24 cellular contexts compared by ENCODE assay signal in genomic region chr7:105047932-105048331, GRCh38.
"Had no signal": no experiment of that assay in that cellular context is flagged by ENCODE, and none has a peak within 500 bp of the region (broad histone marks: within the 10 kb centered on the region; RNA-seq: fewer than 3 reads in every experiment).

No MANE protein-coding gene starts in this region.

- H3K27ac Mint-ChIP-seq: activated naive CD4-positive, alpha-beta T cell treated with anti-CD3 and anti-CD28 coated beads, Interleukin-2, amount 10 ng/mL, durations not matched to agents 7 days and 5 days; neural progenitor cell had no signal

- H3K4me1 ChIP-seq: colonic mucosa, neural progenitor cell had no signal

- H3K4me1 Mint-ChIP-seq: neural progenitor cell had no signal

- H3K27me3 Mint-ChIP-seq: activated naive CD4-positive, alpha-beta T cell treated with anti-CD3 and anti-CD28 coated beads, Interleukin-2, amount 10 ng/mL, durations not matched to agents 7 days and 5 days; central memory CD8-positive, alpha-beta T cell; naive thymus-derived CD8-positive, alpha-beta T cell; stimulated activated naive CD8-positive, alpha-beta T cell treated with anti-CD3 and anti-CD28 coated beads, Interleukin-15, Interleukin-2, amounts not matched to agents 100 ng/mL and 50 ng/mL, for 24 hours had no signal

- ATAC-seq: activated T-cell treated with anti-CD3 and anti-CD28 coated beads, Interleukin-2, amount 50 U/mL, for 72 hours; gastroesophageal sphincter; left colon; naive thymus-derived CD8-positive, alpha-beta T cell had no signal

- H3K27me3 ChIP-seq: ascending aorta, brain microvascular endothelial cell, colonic mucosa, esophagus squamous epithelium, gastroesophageal sphincter, heart right ventricle, neural progenitor cell, tibial nerve had no signal

- H3K9me3 ChIP-seq: ascending aorta, colonic mucosa, esophagus squamous epithelium, gastroesophageal sphincter, heart right ventricle, tibial nerve had no signal

- H3K4me3 ChIP-seq: ascending aorta, colonic mucosa, esophagus squamous epithelium, gastroesophageal sphincter, heart right ventricle, lung, neural progenitor cell, tibial nerve had no signal

- H3K27ac ChIP-seq: brain microvascular endothelial cell, colonic mucosa, esophagus squamous epithelium, heart right ventricle, neural progenitor cell had no signal

- H3K4me3 Mint-ChIP-seq: activated naive CD4-positive, alpha-beta T cell treated with anti-CD3 and anti-CD28 coated beads, Interleukin-2, amount 10 ng/mL, durations not matched to agents 7 days and 5 days; activated T-cell treated with anti-CD3 and anti-CD28 coated beads, Interleukin-2, amount 50 U/mL, for 72 hours; central memory CD8-positive, alpha-beta T cell; naive thymus-derived CD8-positive, alpha-beta T cell; neural progenitor cell; stimulated activated naive CD8-positive, alpha-beta T cell treated with anti-CD3 and anti-CD28 coated beads, Interleukin-15, Interleukin-2, amounts not matched to agents 100 ng/mL and 50 ng/mL, for 24 hours had no signal

- H3K9me3 Mint-ChIP-seq: activated naive CD4-positive, alpha-beta T cell treated with anti-CD3 and anti-CD28 coated beads, Interleukin-2, amount 10 ng/mL, durations not matched to agents 7 days and 5 days; activated T-cell treated with anti-CD3 and anti-CD28 coated beads, Interleukin-2, amount 50 U/mL, for 72 hours; central memory CD8-positive, alpha-beta T cell; naive thymus-derived CD8-positive, alpha-beta T cell; neural progenitor cell; stimulated activated naive CD8-positive, alpha-beta T cell treated with anti-CD3 and anti-CD28 coated beads, Interleukin-15, Interleukin-2, amounts not matched to agents 100 ng/mL and 50 ng/mL, for 24 hours had no signal

- DNase-seq: activated CD4-positive, alpha-beta T cell treated with anti-CD3 and anti-CD28 coated beads, Interleukin-2, amount 50 U/mL, for 4 hours; activated CD8-positive, alpha-beta memory T cell treated with anti-CD3 and anti-CD28 coated beads, Interleukin-2, amount 50 U/mL, for 48 hours; activated effector memory CD4-positive, alpha-beta T cell treated with Interleukin-2 at 50 U/mL for 16 hours; activated naive CD4-positive, alpha-beta T cell treated with anti-CD3 and anti-CD28 coated beads, Interleukin-2, amount 10 ng/mL, durations not matched to agents 7 days and 5 days; activated T-cell treated with anti-CD3 and anti-CD28 coated beads, Interleukin-2, amount 50 U/mL, for 72 hours; brain microvascular endothelial cell; colonic mucosa; esophagus squamous epithelium; heart right ventricle; islet precursor cell; left colon; naive thymus-derived CD8-positive, alpha-beta T cell; posterior cingulate gyrus; retina; stimulated activated CD4-positive, alpha-beta T cell treated with anti-CD3 and anti-CD28 coated beads, Interleukin-12 subunit alpha, Interleukin-12 subunit beta, amount 100 ng/mL, for 4 hours; stimulated activated CD4-positive, alpha-beta T cell treated with anti-CD3 and anti-CD28 coated beads, Interleukin-4, amount 100 ng/mL, for 4 hours; T-helper 9 cell had no signal
